Comparison of ENCODE assay signal across 8 cellular contexts in genomic region chr2:71544919-71545571, GRCh38.
DNase-seq lines count a peak whose midpoint lies in the region; ATAC-seq and TF ChIP-seq lines count a peak whose summit lies in the region.

No MANE protein-coding gene starts in this region.

- no peak for TF ChIP-seq CTCF in Loucy (conservative IDR thresholded peaks at IDR 0.05; ENCODE audit: low read length)
- TF ChIP-seq CTCF in colonic mucosa (IDR thresholded peaks at IDR 0.05) = no peak

- no peaks in the 10 kb centered on the region for H3K79me1 ChIP-seq in mesendoderm (ENCODE audit: low read length)

- peaks cover 11 to 23% (median 16%) of the 10 kb centered on the region in 10 experiments for H3K4me1 ChIP-seq in BLaER1 treated with 17β-estradiol and CSF1 and Interleukin-3, amounts not matched to agents 10 nM and 100 nM
- H3K4me1 ChIP-seq in Loucy (ENCODE audit: insufficient read depth, low read length, poor library complexity, severe bottlenecking) (no peaks in the 10 kb centered on the region), colonic mucosa (peaks cover 4% of the 10 kb centered on the region), mesendoderm (ENCODE audit: control insufficient read depth, low read depth, low read length) (no peaks in the 10 kb centered on the region)

- H2AK5ac ChIP-seq in mesendoderm (ENCODE audit: low read length) = no peak overlapping the region

- H3K9me2 ChIP-seq in Loucy (replicated peaks; ENCODE audit: low read depth, low read length) = no peaks in the 10 kb centered on the region

- peak overlapping the region; percentile 52; the same call in 1 of the 2 replicates for H2AFZ ChIP-seq in Loucy (ENCODE audit: low read length)

- no peak overlapping the region for H3K18ac ChIP-seq in mesendoderm (ENCODE audit: low read length)

- intact Hi-C loops in colonic mucosa (cut with DNase I) = loop anchor here (5.0 to 10.0 kb wide), 4 partner anchors 377 to 780 kb away; no protein-coding TSS in a partner anchor

- H3K4me3 Mint-ChIP-seq in memory B cell = peak overlapping the region; percentile 37

- DNase-seq in colonic mucosa = peak; percentile 55
- no peak for DNase-seq in memory B cell (ENCODE audit: low spot score in 2 of 2)
- DNase-seq in effector CD8-positive, alpha-beta T cell (lab: John Stamatoyannopoulos, UW) = no peak
- no peak for DNase-seq in NCI-H2107 treated with DMSO at 0.1 percent for 48 hours (lab: John Stamatoyannopoulos, UW; ENCODE audit: unreplicated experiment)
- no peak for DNase-seq in mesendoderm

- H3K79me2 ChIP-seq in Loucy (ENCODE audit: insufficient read depth, low read length) (no peaks in the 10 kb centered on the region), mesendoderm (ENCODE audit: control insufficient read depth, insufficient read depth, low read length) (no peaks in the 10 kb centered on the region)

- H3K36me3 Mint-ChIP-seq in memory B cell = no peaks in the 10 kb centered on the region

- H3K4me2 ChIP-seq in BLaER1 treated with 17β-estradiol and CSF1 and Interleukin-3, amounts not matched to agents 10 nM and 100 nM = peak overlapping the region; percentile 64 to 91 (median 76)
- H3K4me2 ChIP-seq in Loucy (ENCODE audit: low read depth, low read length, poor library complexity, severe bottlenecking) (no peak overlapping the region), mesendoderm (ENCODE audit: low read length) (no peak overlapping the region)

- no peaks in the 10 kb centered on the region for H3K27me3 ChIP-seq in BLaER1 treated with 17β-estradiol and CSF1 and Interleukin-3, amounts not matched to agents 10 nM and 100 nM
- no peaks in the 10 kb centered on the region for H3K27me3 ChIP-seq in Loucy (ENCODE audit: insufficient read depth, low read length, poor library complexity, severe bottlenecking)
- no peaks in the 10 kb centered on the region for H3K27me3 ChIP-seq in colonic mucosa
- no peaks in the 10 kb centered on the region for H3K27me3 ChIP-seq in mesendoderm (ENCODE audit: insufficient read depth, low read length, poor library complexity)

- no CpG with 5 or more reads among the region's 9 CpGs for WGBS in mesendoderm (ENCODE audit: extremely low coverage, insufficient coverage, low lambda C conversion rate)

- ATAC-seq in memory B cell (ENCODE audit: low read depth) (no peak), GM21381 (IDR thresholded peaks at IDR 0.05; ENCODE audit: unreplicated experiment) (no peak)

- peaks cover 0 to 23% (median 9%) of the 10 kb centered on the region in 11 experiments; a peak in 16 of 22 replicates for H3K9me3 ChIP-seq in BLaER1 treated with 17β-estradiol and CSF1 and Interleukin-3, amounts not matched to agents 10 nM and 100 nM (replicated peaks in 1 of 11)
- no peaks in the 10 kb centered on the region for H3K9me3 ChIP-seq in Loucy (ENCODE audit: insufficient read depth, low read depth, low read length)
- no peaks in the 10 kb centered on the region for H3K9me3 ChIP-seq in colonic mucosa

- peaks cover 0 to 19% (median 0%) of the 10 kb centered on the region in 11 experiments; a peak in 4 of 22 replicates for H4K20me1 ChIP-seq in BLaER1 treated with 17β-estradiol and CSF1 and Interleukin-3, amounts not matched to agents 10 nM and 100 nM
- H4K20me1 ChIP-seq in Loucy (ENCODE audit: insufficient read depth, low read length, poor library complexity, severe bottlenecking) = no peaks in the 10 kb centered on the region

- H3K9ac ChIP-seq in BLaER1 treated with 17β-estradiol and CSF1 and Interleukin-3, amounts not matched to agents 10 nM and 100 nM = peak overlapping the region in 7 of 11 experiments; percentile 18 to 69 (median 38); a peak in 8 of 22 replicates
- H3K9ac ChIP-seq in Loucy (ENCODE audit: low read depth, low read length, poor library complexity, severe bottlenecking) (no peak overlapping the region), colonic mucosa (ENCODE audit: low read depth in 2 of 2, low read length in 2 of 2) (peak overlapping the region in 1 of 2 donors; percentile 15), mesendoderm (ENCODE audit: low read length) (no peak overlapping the region)

- no peak overlapping the region for H3K27ac Mint-ChIP-seq in memory B cell

- H3K23ac ChIP-seq in mesendoderm (ENCODE audit: low read length) = no peak overlapping the region

- H4K8ac ChIP-seq in mesendoderm (ENCODE audit: low read depth, low read length) = no peak overlapping the region

- peaks cover 4% of the 10 kb centered on the region for H3K4me1 Mint-ChIP-seq in memory B cell

- H4K5ac ChIP-seq in mesendoderm (ENCODE audit: low read length) = no peak overlapping the region

- H3K27me3 Mint-ChIP-seq in memory B cell = peaks cover 20% of the 10 kb centered on the region

- no peak overlapping the region for H2BK15ac ChIP-seq in mesendoderm (replicated peaks; ENCODE audit: low read depth)

- peak overlapping the region in 9 of 10 experiments; percentile 33 to 65 (median 50); a peak in 17 of 20 replicates for H3K4me3 ChIP-seq in BLaER1 treated with 17β-estradiol and CSF1 and Interleukin-3, amounts not matched to agents 10 nM and 100 nM
- H3K4me3 ChIP-seq in Loucy (ENCODE audit: low read length, poor library complexity, severe bottlenecking) (no peak overlapping the region), colonic mucosa (peak overlapping the region; percentile 16), mesendoderm (ENCODE audit: low read length) (no peak overlapping the region)

- H2BK5ac ChIP-seq in mesendoderm (ENCODE audit: low read length) = no peak overlapping the region

- no peak overlapping the region for H3K56ac ChIP-seq in mesendoderm (ENCODE audit: low read length)

- peaks cover 0 to 6% (median 0%) of the 10 kb centered on the region in 11 experiments; a peak in 2 of 22 replicates for H3K36me3 ChIP-seq in BLaER1 treated with 17β-estradiol and CSF1 and Interleukin-3, amounts not matched to agents 10 nM and 100 nM
- H3K36me3 ChIP-seq in Loucy (ENCODE audit: insufficient read depth, low read length) = no peaks in the 10 kb centered on the region
- no peaks in the 10 kb centered on the region for H3K36me3 ChIP-seq in colonic mucosa
- H3K36me3 ChIP-seq in mesendoderm (ENCODE audit: control insufficient read depth, insufficient read depth, low read length) = no peaks in the 10 kb centered on the region

- no peaks in the 10 kb centered on the region for H3K9me3 Mint-ChIP-seq in memory B cell

- H3K27ac ChIP-seq in BLaER1 treated with 17β-estradiol and CSF1 and Interleukin-3, amounts not matched to agents 10 nM and 100 nM = peak overlapping the region in 3 of 11 experiments; percentile 5 to 50 (median 35); a peak in 2 of 22 replicates
- H3K27ac ChIP-seq in colonic mucosa = no peak overlapping the region
- no peak overlapping the region for H3K27ac ChIP-seq in mesendoderm (ENCODE audit: low read depth, low read length)

- H2BK120ac ChIP-seq in mesendoderm (ENCODE audit: low read depth, low read length) = no peak overlapping the region

- H3K4ac ChIP-seq in mesendoderm (ENCODE audit: low read depth, low read length) = no peak overlapping the region

- no peaks in the 10 kb centered on the region for H3F3A ChIP-seq in Loucy (ENCODE audit: low read depth)

Comparison
In these comparisons a context has a peak if more than half of its experiments do, and no peak if none do; other contexts are left out.
1. H3K4me2 ChIP-seq: peak in BLaER1 treated with 17β-estradiol and CSF1 and Interleukin-3, amounts not matched to agents 10 nM and 100 nM (11 of 11); none in Loucy (single experiment) and mesendoderm (single experiment).
2. H3K4me3 ChIP-seq: peak in BLaER1 treated with 17β-estradiol and CSF1 and Interleukin-3, amounts not matched to agents 10 nM and 100 nM (9 of 10) and colonic mucosa (single experiment); none in Loucy (single experiment) and mesendoderm (single experiment).
3. H3K9ac ChIP-seq: peak in BLaER1 treated with 17β-estradiol and CSF1 and Interleukin-3, amounts not matched to agents 10 nM and 100 nM (7 of 11); none in Loucy (single experiment) and mesendoderm (single experiment).